In the genomic region with DNA sequence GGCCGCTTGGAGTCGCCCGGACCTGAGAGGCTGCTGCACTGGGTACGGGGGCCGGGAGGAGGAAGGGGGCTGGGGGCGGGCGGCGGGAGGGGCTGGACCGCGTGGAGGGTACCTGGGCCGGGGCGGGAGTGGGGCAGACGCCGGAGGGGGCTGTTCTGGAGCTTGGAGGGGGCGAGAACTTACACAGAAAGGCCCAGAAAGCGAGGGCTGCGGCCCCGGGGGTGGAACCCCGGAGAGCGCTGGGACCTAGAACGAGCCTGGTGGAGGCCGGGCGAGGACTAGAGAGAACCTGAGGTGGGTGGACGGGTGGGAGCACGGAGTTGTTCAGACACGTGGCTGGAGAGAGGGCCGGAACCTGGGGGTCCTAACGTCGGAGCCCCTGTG, we compare ENCODE assay signal across 8 cellular contexts. TPM values are rescaled to one million over a fixed set of nuclear protein-coding genes. Genes with fewer than 3 reads are reported as not detected.
DNase-seq lines count a peak whose midpoint lies in the region; ATAC-seq and TF ChIP-seq lines count a peak whose summit lies in the region.

No MANE protein-coding gene starts in this region.

- H3K4ac ChIP-seq in mesendoderm (ENCODE audit: low read depth, low read length): peak overlapping the region; percentile 95

- H3K9me3 ChIP-seq in aorta (ENCODE audit: control insufficient read depth, low read length): no peaks in the 10 kb centered on the region

- H3K36me3 ChIP-seq in mesendoderm (ENCODE audit: control insufficient read depth, insufficient read depth, low read length) (peaks cover 7% of the 10 kb centered on the region), aorta (ENCODE audit: control insufficient read depth in 1 of 2, insufficient read depth in 2 of 2, low read length in 1 of 2) (no peaks in the 10 kb centered on the region)

- peaks cover 72% of the 10 kb centered on the region for H3K4me1 Mint-ChIP-seq in stimulated activated naive CD8-positive, alpha-beta T cell treated with anti-CD3 and anti-CD28 coated beads, Interleukin-15, Interleukin-2, amounts not matched to agents 100 ng/mL and 50 ng/mL, for 24 hours (ENCODE audit: low read depth)
- peaks cover 18% of the 10 kb centered on the region for H3K4me1 Mint-ChIP-seq in MCF 10A (ENCODE audit: insufficient read depth, unreplicated experiment)

- peak overlapping the region; percentile 84 for H4K8ac ChIP-seq in mesendoderm (ENCODE audit: low read depth, low read length)

- no peak for DNase-seq in stimulated activated naive CD8-positive, alpha-beta T cell treated with anti-CD3 and anti-CD28 coated beads, Interleukin-15, Interleukin-2, amounts not matched to agents 100 U/mL and 50 U/mL, for 24 hours
- DNase-seq in MCF 10A (ENCODE audit: unreplicated experiment): no peak
- no peak for DNase-seq in mesendoderm
- DNase-seq in aorta: no peak

- WGBS in mesendoderm (ENCODE audit: extremely low coverage, insufficient coverage, low lambda C conversion rate): no CpG with 5 or more reads among the region's 29 CpGs
- 0 to 1% methylated on average over 25 to 29 of the region's 29 CpGs for WGBS in aorta, 2 donors

- peak overlapping the region; percentile 89 for H3K23ac ChIP-seq in mesendoderm (ENCODE audit: low read length)

- BruUV-seq in MCF 10A (replicated peaks; lab: Mats Ljungman, UMichigan): no TSS peak

- TF ChIP-seq CTCF in MCF 10A (IDR thresholded peaks at IDR 0.05; ENCODE audit: unreplicated experiment): no peak

- H4K5ac ChIP-seq in mesendoderm (ENCODE audit: low read length): no peak overlapping the region

- no peak overlapping the region for H2BK15ac ChIP-seq in mesendoderm (replicated peaks; ENCODE audit: low read depth)

- no peak for ATAC-seq in stimulated activated naive CD8-positive, alpha-beta T cell treated with anti-CD3 and anti-CD28 coated beads, Interleukin-15, Interleukin-2, amounts not matched to agents 100 U/mL and 50 U/mL, for 24 hours
- ATAC-seq in aorta (ENCODE audit: low FRiP score) (no peak), HG03025 (IDR thresholded peaks at IDR 0.05; ENCODE audit: low FRiP score, unreplicated experiment) (no peak), GM18519 (IDR thresholded peaks at IDR 0.05; ENCODE audit: low FRiP score, unreplicated experiment) (no peak), HG02763 (IDR thresholded peaks at IDR 0.05; ENCODE audit: unreplicated experiment) (no peak)

- peaks cover 2% of the 10 kb centered on the region for H3K4me1 ChIP-seq in mesendoderm (ENCODE audit: control insufficient read depth, low read depth, low read length)
- H3K4me1 ChIP-seq in aorta (ENCODE audit: control insufficient read depth in 1 of 2, insufficient read depth in 2 of 2, low read length in 2 of 2): peaks cover 0 to 3% of the 10 kb centered on the region in 2 donors

- intact Hi-C loops in MCF 10A (cut with micrococcal nuclease): loop anchor here (1.0 kb wide), 1 partner anchor 10 kb away; no protein-coding TSS in a partner anchor
- intact Hi-C loops in aorta (cut with DNase I): no loop called here

- peak overlapping the region; percentile 99 for H3K9ac ChIP-seq in mesendoderm (ENCODE audit: low read length)

- peak overlapping the region; percentile 91 for H3K18ac ChIP-seq in mesendoderm (ENCODE audit: low read length)

- no peaks in the 10 kb centered on the region for H3K9me3 Mint-ChIP-seq in stimulated activated naive CD8-positive, alpha-beta T cell treated with anti-CD3 and anti-CD28 coated beads, Interleukin-15, Interleukin-2, amounts not matched to agents 100 ng/mL and 50 ng/mL, for 24 hours
- H3K9me3 Mint-ChIP-seq in MCF 10A (ENCODE audit: unreplicated experiment): no peaks in the 10 kb centered on the region

- peak overlapping the region; percentile 97 for H3K27ac Mint-ChIP-seq in stimulated activated naive CD8-positive, alpha-beta T cell treated with anti-CD3 and anti-CD28 coated beads, Interleukin-15, Interleukin-2, amounts not matched to agents 100 ng/mL and 50 ng/mL, for 24 hours
- peak overlapping the region; percentile 94 for H3K27ac Mint-ChIP-seq in MCF 10A (ENCODE audit: low read depth, unreplicated experiment)

- no peaks in the 10 kb centered on the region for H3K27me3 ChIP-seq in mesendoderm (ENCODE audit: insufficient read depth, low read length, poor library complexity)
- no peaks in the 10 kb centered on the region for H3K27me3 ChIP-seq in aorta (ENCODE audit: control insufficient read depth in 1 of 2, insufficient read depth in 2 of 2, low read length in 1 of 2)

- H3K79me2 ChIP-seq in mesendoderm (ENCODE audit: control insufficient read depth, insufficient read depth, low read length): peaks cover 20% of the 10 kb centered on the region

- POLR2A ChIA-PET in MCF 10A (lab: Yijun Ruan, JAX): interaction anchor here (0.6 to 3.0 kb wide), 7 partner anchors 11 to 1195 kb away, joined by 3 to 25 read pairs (median 6); a partner anchor contains a TSS

- H3K27ac ChIP-seq in mesendoderm (ENCODE audit: low read depth, low read length) (no peak overlapping the region), aorta (ENCODE audit: low read depth in 1 of 2, low read length in 2 of 2) (peak overlapping the region in 1 of 2 donors; percentile 83)

- H3K4me3 ChIP-seq in mesendoderm (ENCODE audit: low read length) (peak overlapping the region; percentile 98), aorta (ENCODE audit: low read length in 2 of 2) (peak overlapping the region; percentile 74 to 97)

- peak overlapping the region; percentile 78 for H3K4me2 ChIP-seq in mesendoderm (ENCODE audit: low read length)

- no peaks in the 10 kb centered on the region for H3K27me3 Mint-ChIP-seq in stimulated activated naive CD8-positive, alpha-beta T cell treated with anti-CD3 and anti-CD28 coated beads, Interleukin-15, Interleukin-2, amounts not matched to agents 100 ng/mL and 50 ng/mL, for 24 hours
- no peaks in the 10 kb centered on the region for H3K27me3 Mint-ChIP-seq in MCF 10A (ENCODE audit: insufficient read depth, unreplicated experiment)

- CTCF ChIA-PET in MCF 10A (lab: Yijun Ruan, JAX): interaction anchor here (0.7 to 2.7 kb wide), 3 partner anchors 11 to 13 kb away, joined by 3 to 11 read pairs (median 3); no protein-coding TSS in a partner anchor

- peaks cover 56% of the 10 kb centered on the region for H3K36me3 Mint-ChIP-seq in stimulated activated naive CD8-positive, alpha-beta T cell treated with anti-CD3 and anti-CD28 coated beads, Interleukin-15, Interleukin-2, amounts not matched to agents 100 ng/mL and 50 ng/mL, for 24 hours (ENCODE audit: low read depth)
- H3K36me3 Mint-ChIP-seq in MCF 10A (ENCODE audit: insufficient read depth, unreplicated experiment): peaks cover 55% of the 10 kb centered on the region

- no peak overlapping the region for H2BK5ac ChIP-seq in mesendoderm (ENCODE audit: low read length)

- peak overlapping the region; percentile 39 for H2BK120ac ChIP-seq in mesendoderm (ENCODE audit: low read depth, low read length)

- peaks cover 8% of the 10 kb centered on the region for H3K79me1 ChIP-seq in mesendoderm (ENCODE audit: low read length)

- H2AK5ac ChIP-seq in mesendoderm (ENCODE audit: low read length): peak overlapping the region; percentile 27

- peak overlapping the region; percentile 98 for H3K4me3 Mint-ChIP-seq in stimulated activated naive CD8-positive, alpha-beta T cell treated with anti-CD3 and anti-CD28 coated beads, Interleukin-15, Interleukin-2, amounts not matched to agents 100 ng/mL and 50 ng/mL, for 24 hours
- H3K4me3 Mint-ChIP-seq in MCF 10A (ENCODE audit: unreplicated experiment): peak overlapping the region; percentile 82

- peak overlapping the region; percentile 97 for H3K56ac ChIP-seq in mesendoderm (ENCODE audit: low read length)

RNA-seq across cellular contexts. Expression of a gene that starts 0.3 kb away (rescaled TPM):
- total RNA-seq in MCF 10A (2022) (22.3 and 25.7 TPM in 2 replicates), aorta (10 to 100 TPM; 11.0 to 19.4 TPM)
- polyA plus RNA-seq in mesendoderm (2013, experiment 1 of 2): 34.8 TPM
- 34.8 TPM for polyA plus RNA-seq in mesendoderm (2013, experiment 2 of 2)
- polyA plus RNA-seq in aorta: 10 to 100 TPM; 15.8 to 23.8 TPM

RNA-seq across cellular contexts. Expression of a gene that starts 2.9 kb away (rescaled TPM):
- total RNA-seq in MCF 10A (2022) (38.9 and 44.9 TPM in 2 replicates), aorta (10 to 100 TPM; 42.9 to 43.7 TPM)
- polyA plus RNA-seq in mesendoderm (2013, experiment 1 of 2): 12.1 TPM
- 13.5 TPM for polyA plus RNA-seq in mesendoderm (2013, experiment 2 of 2)
- polyA plus RNA-seq in aorta: 10 to 100 TPM; 13.3 to 79.6 TPM

RNA-seq across cellular contexts. Expression of a gene that starts 4.3 kb away (rescaled TPM):
- total RNA-seq in MCF 10A (2022): 2.3 and 2.5 TPM in 2 replicates
- 7.9 TPM for polyA plus RNA-seq in mesendoderm (2013, experiment 1 of 2)
- polyA plus RNA-seq in mesendoderm (2013, experiment 2 of 2): 7.9 TPM
- 10 to 100 TPM in 1 of 2 donors, 1 to 10 TPM in 1; 7.2 to 11.0 TPM for total RNA-seq in aorta
- polyA plus RNA-seq in aorta: 10 to 100 TPM; 10.0 to 19.0 TPM

RNA-seq across cellular contexts. Expression of a gene that starts 11.1 kb away (rescaled TPM):
- total RNA-seq in MCF 10A (2022) (220 and 280 TPM in 2 replicates), aorta (100 to 1,000 TPM; 113 to 129 TPM)
- 204 TPM for polyA plus RNA-seq in mesendoderm (2013, experiment 1 of 2)
- 201 TPM for polyA plus RNA-seq in mesendoderm (2013, experiment 2 of 2)
- 10 to 100 TPM; 40.6 to 66.3 TPM for polyA plus RNA-seq in aorta

RNA-seq across cellular contexts. Expression of a gene that starts 19.4 kb away (rescaled TPM):
- total RNA-seq in MCF 10A (2022) (2.7 and 3.1 TPM in 2 replicates), aorta (1 to 10 TPM; 5.1 to 5.3 TPM)
- polyA plus RNA-seq in mesendoderm (2013, experiment 1 of 2): 3.9 TPM
- polyA plus RNA-seq in mesendoderm (2013, experiment 2 of 2): 4.4 TPM
- 10 to 100 TPM in 1 of 2 donors, 1 to 10 TPM in 1; 4.8 to 27.2 TPM for polyA plus RNA-seq in aorta
